In the genomic region with DNA sequence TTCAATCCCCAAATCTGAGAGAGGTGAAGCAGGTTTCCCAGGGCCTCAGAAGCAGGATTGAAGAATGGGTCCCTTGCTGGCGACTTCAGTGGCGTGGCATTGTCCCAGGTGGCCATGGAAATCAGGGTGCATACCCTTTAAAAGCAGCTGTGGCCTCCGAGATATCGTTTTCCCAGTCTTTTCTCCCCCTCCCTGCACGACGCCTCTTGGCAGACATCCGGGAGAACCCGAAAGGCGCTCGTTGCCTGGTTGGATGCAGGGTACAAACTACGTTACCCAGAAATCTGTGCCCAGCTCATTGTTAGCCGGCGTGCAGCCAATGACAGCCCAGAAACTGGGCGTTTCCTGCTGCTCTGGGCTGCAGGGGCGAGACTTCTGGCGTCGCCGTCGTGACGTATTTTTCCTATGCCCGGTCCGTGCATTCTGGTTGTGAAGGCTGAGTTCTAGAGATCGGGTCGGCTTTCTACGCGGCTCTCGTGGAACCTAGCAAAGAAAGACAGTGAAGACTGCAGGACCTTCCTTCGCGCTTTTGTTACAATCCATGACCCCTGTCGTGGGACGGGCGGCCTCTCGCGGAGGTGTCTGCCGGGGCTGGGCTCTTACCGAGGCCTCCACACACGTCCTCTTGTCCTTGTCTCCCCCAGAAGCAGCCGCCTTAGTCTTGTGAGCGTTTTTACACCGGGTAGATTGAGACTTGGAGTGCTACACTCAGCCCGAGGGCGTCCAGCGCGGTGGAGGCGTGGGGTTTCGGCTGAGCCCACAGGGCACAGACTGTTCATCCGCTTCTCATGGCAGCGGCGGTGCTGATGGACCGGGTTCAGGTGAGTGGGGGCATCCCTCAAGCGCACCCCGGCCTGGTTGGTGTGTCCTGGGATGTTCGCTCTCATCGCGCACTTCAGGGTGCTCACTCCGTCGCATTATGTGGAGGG, we compare ENCODE assay signal across 8 cellular contexts. TPM values are rescaled to one million over a fixed set of nuclear protein-coding genes. Genes with fewer than 3 reads are reported as not detected.
DNase-seq lines count a peak whose midpoint lies in the region; ATAC-seq and TF ChIP-seq lines count a peak whose summit lies in the region.

TSS of gene ZNF304 (plus strand) at position 395 of the 929 bp plus-strand sequence. CDS start at position 789, 394 bp downstream.

- H3K4me3 ChIP-seq in lower lobe of right lung = peak within 1 kb of the TSS; percentile 95

- H3K9me3 ChIP-seq in lower lobe of right lung = peaks cover 32% of the 10 kb centered on the region

- DNase-seq in C1 segment of cervical spinal cord (lab: John Stamatoyannopoulos, UW) (peak; percentile 52 to 97 (median 90)), NCI-H526 treated with DMSO at 0.1 percent for 48 hours (lab: John Stamatoyannopoulos, UW) (peak; percentile 89), lower lobe of right lung (peak; percentile 94)
- DNase-seq in activated CD4-positive, alpha-beta memory T cell treated with anti-CD3 and anti-CD28 coated beads, Interleukin-2, amount 10 ng/mL, durations not matched to agents 7 days and 5 days = peak; percentile 90
- DNase-seq in effector CD4-positive, alpha-beta T cell = peak; percentile 65
- DNase-seq in stimulated activated CD4-positive, alpha-beta T cell treated with anti-CD3 and anti-CD28 coated beads, TNF-alpha, amount 100 ng/mL, for 1 hour (ENCODE audit: low read depth in 3 of 3, low spot score in 1 of 3) = peak; percentile 51 to 63 (median 62)

- ATAC-seq in GM19324 (IDR thresholded peaks at IDR 0.05; ENCODE audit: low FRiP score, unreplicated experiment) = peak; percentile 97
- ATAC-seq in HG03460 (IDR thresholded peaks at IDR 0.05; ENCODE audit: unreplicated experiment) = peak; percentile 96
- peak; percentile 98 to 100 for ATAC-seq in lower lobe of right lung

- H3K4me3 Mint-ChIP-seq in activated CD4-positive, alpha-beta memory T cell treated with anti-CD3 and anti-CD28 coated beads, Interleukin-2, amount 10 ng/mL, durations not matched to agents 7 days and 5 days = peak within 1 kb of the TSS; percentile 93

- peaks cover 18% of the 10 kb centered on the region for H3K4me1 ChIP-seq in lower lobe of right lung

- H3K36me3 ChIP-seq in lower lobe of right lung = peaks cover 24% of the 10 kb centered on the region

- peaks cover 2% of the 10 kb centered on the region for H3K27me3 Mint-ChIP-seq in activated CD4-positive, alpha-beta memory T cell treated with anti-CD3 and anti-CD28 coated beads, Interleukin-2, amount 10 ng/mL, durations not matched to agents 7 days and 5 days

- intact Hi-C loops in lower lobe of right lung (cut with DNase I) = no loop called here

- peaks cover 36% of the 10 kb centered on the region for H3K4me1 Mint-ChIP-seq in activated CD4-positive, alpha-beta memory T cell treated with anti-CD3 and anti-CD28 coated beads, Interleukin-2, amount 10 ng/mL, durations not matched to agents 7 days and 5 days

- peaks cover 54% of the 10 kb centered on the region for H3K36me3 Mint-ChIP-seq in activated CD4-positive, alpha-beta memory T cell treated with anti-CD3 and anti-CD28 coated beads, Interleukin-2, amount 10 ng/mL, durations not matched to agents 7 days and 5 days (ENCODE audit: low read depth)

- peak within 1 kb of the TSS; percentile 85 for H3K27ac ChIP-seq in lower lobe of right lung

- peak within 1 kb of the TSS; percentile 85 for H3K27ac Mint-ChIP-seq in activated CD4-positive, alpha-beta memory T cell treated with anti-CD3 and anti-CD28 coated beads, Interleukin-2, amount 10 ng/mL, durations not matched to agents 7 days and 5 days

- POLR2A ChIA-PET in activated CD4-positive, alpha-beta memory T cell treated with anti-CD3 and anti-CD28 coated beads, Interleukin-2, amount 10 ng/mL, durations not matched to agents 7 days and 5 days (lab: Charles Lee) = interaction anchor here (0.8 to 1.0 kb wide), 4 partner anchors 12 to 832 kb away, joined by 3 to 7 read pairs (median 4); partner anchors contain the start of genes TRAPPC2B, ZNF547 and ZNF805

- peaks cover 35% of the 10 kb centered on the region for H3K9me3 Mint-ChIP-seq in activated CD4-positive, alpha-beta memory T cell treated with anti-CD3 and anti-CD28 coated beads, Interleukin-2, amount 10 ng/mL, durations not matched to agents 7 days and 5 days

- CTCF ChIA-PET in activated CD4-positive, alpha-beta memory T cell treated with anti-CD3 and anti-CD28 coated beads, Interleukin-2, amount 10 ng/mL, durations not matched to agents 7 days and 5 days (lab: Charles Lee) = interaction anchor here (1.0 kb wide), 2 partner anchors 12 to 39 kb away, joined by 3 to 5 read pairs; partner anchors contain the start of genes TRAPPC2B, ZNF547 and ZNF548

- H3K27me3 ChIP-seq in lower lobe of right lung (ENCODE audit: low read depth) = no peaks in the 10 kb centered on the region

- no peak for TF ChIP-seq CTCF in lower lobe of right lung (IDR thresholded peaks at IDR 0.05)

RNA-seq across cellular contexts. Expression of gene ZNF304, which starts in this region (rescaled TPM):
- total RNA-seq in activated CD4-positive, alpha-beta memory T cell treated with anti-CD3 and anti-CD28 coated beads, Interleukin-2, amount 10 ng/mL, durations not matched to agents 7 days and 5 days = 1 to 10 TPM; 7.9 to 9.1 TPM
- total RNA-seq in lower lobe of right lung = 7.4 TPM

Comparison
In these comparisons a context has a peak if more than half of its experiments do, and no peak if none do; other contexts are left out.
1. Peak in every context shown above with its lines: DNase-seq, ATAC-seq, H3K4me3 ChIP-seq and H3K27ac ChIP-seq.